8 cellular contexts compared by ENCODE assay signal in the genomic region with DNA sequence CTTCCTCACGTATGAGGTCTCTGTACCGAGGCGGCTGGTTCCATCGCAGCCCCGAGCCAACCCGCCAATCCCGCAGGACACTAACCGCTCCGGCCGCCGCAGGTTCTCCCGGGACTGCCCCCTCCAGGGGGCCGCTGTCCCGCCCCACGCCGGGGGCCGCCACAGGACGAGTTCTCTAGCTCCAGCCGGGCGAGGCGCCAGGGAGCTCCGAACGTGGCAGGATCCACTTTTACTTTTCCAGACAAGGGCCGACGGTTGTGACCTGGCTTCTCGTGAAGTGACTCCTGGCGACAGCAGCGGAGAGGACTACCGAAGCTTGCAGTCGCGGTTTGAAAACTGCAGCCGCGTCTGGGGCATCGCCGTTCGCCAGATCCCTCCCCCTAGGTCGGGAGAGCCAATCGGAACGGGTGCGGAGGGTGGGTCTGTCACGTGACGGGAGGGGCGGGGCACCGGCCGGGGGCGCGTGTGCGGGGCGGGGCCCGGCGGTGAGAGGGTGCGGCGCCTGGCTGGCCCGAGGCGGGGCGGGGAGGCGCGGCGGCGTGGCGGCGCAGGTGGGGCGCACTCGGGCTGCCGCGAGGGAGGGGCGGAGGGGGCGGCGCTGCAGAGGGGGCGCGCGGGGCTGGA. TPM values are rescaled to one million over a fixed set of nuclear protein-coding genes. Genes with fewer than 3 reads are reported as not detected.
A peak's percentile ranks its signal among the peaks of the same experiment; 100 is the strongest.
DNase-seq lines count a peak whose midpoint lies in the region; ATAC-seq and TF ChIP-seq lines count a peak whose summit lies in the region.

A gene (minus strand): TSS at position 331 of the 624 bp plus-strand sequence. CDS start 8,195 bp downstream, outside the sequence.

- 0% methylated on average over 7 of the region's 72 CpGs for WGBS in esophagus muscularis mucosa

- H3K4me3 ChIP-seq in Panc1 (ENCODE audit: low read depth in 2 of 2, low read length in 2 of 2) (peak within 1 kb of the TSS; percentile 86 to 96), esophagus muscularis mucosa (peak within 1 kb of the TSS; percentile 68 to 94 (median 84)), muscle layer of duodenum (ENCODE audit: low read depth in 1 of 2, low read length in 2 of 2) (peak within 1 kb of the TSS; percentile 83 to 97)

- peak; percentile 68 for DNase-seq in DMS114 treated with DMSO at 0.1 percent for 48 hours (lab: John Stamatoyannopoulos, UW; ENCODE audit: unreplicated experiment)
- peak; percentile 67 for DNase-seq in Panc1 (ENCODE audit: low read depth, low spot score)
- DNase-seq in activated T-cell treated with anti-CD3 and anti-CD28 coated beads, Interleukin-2, amount 50 U/mL, for 4 hours = peak; percentile 97
- peak; percentile 98 for DNase-seq in esophagus muscularis mucosa (ENCODE audit: extremely low spot score)
- DNase-seq in stimulated activated CD8-positive, alpha-beta memory T cell treated with anti-CD3 and anti-CD28 coated beads, Interleukin-7, amount 100 ng/mL, for 24 hours (ENCODE audit: low read depth) = peak; percentile 95

- TF ChIP-seq POLR2A in esophagus muscularis mucosa (IDR thresholded peaks at IDR 0.05; ENCODE audit: low read depth) = peak; percentile 50

- H3K36me3 Mint-ChIP-seq in IgD-negative memory B cell = peaks cover 7% of the 10 kb centered on the region
- H3K36me3 Mint-ChIP-seq in activated T-cell treated with anti-CD3 and anti-CD28 coated beads, Interleukin-2, amount 50 U/mL, for 4 hours (ENCODE audit: insufficient read depth) = peaks cover 24% of the 10 kb centered on the region

- H3K36me3 ChIP-seq in Panc1 (ENCODE audit: control insufficient read depth, insufficient read depth, low read length) = peaks cover 6% of the 10 kb centered on the region; the same call in 1 of the 2 replicates
- H3K36me3 ChIP-seq in esophagus muscularis mucosa = no peaks in the 10 kb centered on the region
- no peaks in the 10 kb centered on the region for H3K36me3 ChIP-seq in muscle layer of duodenum (ENCODE audit: control insufficient read depth in 1 of 2, insufficient read depth in 2 of 2, low read length in 2 of 2)

- intact Hi-C loops in Panc1 (cut with micrococcal nuclease; ENCODE audit: unreplicated experiment) = no loop called here
- intact Hi-C loops in esophagus muscularis mucosa (cut with DNase I) = no loop called here

- H3K9me3 Mint-ChIP-seq in IgD-negative memory B cell = no peaks in the 10 kb centered on the region
- H3K9me3 Mint-ChIP-seq in activated T-cell treated with anti-CD3 and anti-CD28 coated beads, Interleukin-2, amount 50 U/mL, for 4 hours = no peaks in the 10 kb centered on the region

- no TSS peak for BruUV-seq in Panc1 (replicated peaks; lab: Mats Ljungman, UMichigan)

- peak; percentile 14; the same call in 1 of the 2 replicates for TF ChIP-seq CTCF in Panc1 (IDR thresholded peaks at IDR 0.05)
- no peak for TF ChIP-seq CTCF in esophagus muscularis mucosa (IDR thresholded peaks at IDR 0.05)

- H3K9me3 ChIP-seq in Panc1 (ENCODE audit: control insufficient read depth, insufficient read depth, low read depth, low read length) (no peaks in the 10 kb centered on the region), esophagus muscularis mucosa (no peaks in the 10 kb centered on the region), muscle layer of duodenum (ENCODE audit: control insufficient read depth in 1 of 2, low read length in 2 of 2) (no peaks in the 10 kb centered on the region)

- peaks cover 28 to 35% (median 30%) of the 10 kb centered on the region in 3 donors for H3K4me1 Mint-ChIP-seq in IgD-negative memory B cell
- H3K4me1 Mint-ChIP-seq in activated T-cell treated with anti-CD3 and anti-CD28 coated beads, Interleukin-2, amount 50 U/mL, for 4 hours (ENCODE audit: low read depth) = peaks cover 44% of the 10 kb centered on the region

- POLR2A ChIA-PET in Panc1 (lab: Charles Lee) = interaction anchor here (0.6 kb wide), 1 partner anchor 64 kb away, joined by 10 read pairs; no protein-coding TSS in a partner anchor

- H3K27ac ChIP-seq in Panc1 (ENCODE audit: low read length) (peak within 1 kb of the TSS; percentile 89), esophagus muscularis mucosa (replicated peaks in 1 of 4) (peak within 1 kb of the TSS; percentile 68 to 82 (median 80)), muscle layer of duodenum (ENCODE audit: low read length) (peak within 1 kb of the TSS; percentile 93)

- peak within 1 kb of the TSS; percentile 97 to 99 (median 98) for H3K27ac Mint-ChIP-seq in IgD-negative memory B cell

- peak within 1 kb of the TSS; percentile 98 to 99 (median 99) for H3K4me3 Mint-ChIP-seq in IgD-negative memory B cell
- H3K4me3 Mint-ChIP-seq in activated T-cell treated with anti-CD3 and anti-CD28 coated beads, Interleukin-2, amount 50 U/mL, for 4 hours = peak within 1 kb of the TSS; percentile 98

- ATAC-seq in GM21528 (IDR thresholded peaks at IDR 0.05; ENCODE audit: low FRiP score, unreplicated experiment) (peak; percentile 54), Panc1 (peak; percentile 92)
- peak; percentile 78 for ATAC-seq in activated T-cell treated with anti-CD3 and anti-CD28 coated beads, Interleukin-2, amount 50 U/mL, for 4 hours

- CTCF ChIA-PET in Panc1 (lab: Charles Lee) = interaction anchor here (1.2 kb wide), 1 partner anchor 93 kb away, joined by 3 read pairs; no protein-coding TSS in a partner anchor

- no peaks in the 10 kb centered on the region for H3K27me3 Mint-ChIP-seq in IgD-negative memory B cell
- no peaks in the 10 kb centered on the region for H3K27me3 Mint-ChIP-seq in activated T-cell treated with anti-CD3 and anti-CD28 coated beads, Interleukin-2, amount 50 U/mL, for 4 hours (ENCODE audit: low read depth)

- TF ChIP-seq EP300 in esophagus muscularis mucosa (IDR thresholded peaks at IDR 0.05) = no peak

- in situ Hi-C loops in Panc1 (cut with HindIII; ENCODE audit: low pct_unique_long_range_greater_than_20kb, low sequenced_read_pairs) = no loop called here

- H3K27me3 ChIP-seq in Panc1 (ENCODE audit: control insufficient read depth, insufficient read depth, low read length) (no peaks in the 10 kb centered on the region), esophagus muscularis mucosa (no peaks in the 10 kb centered on the region), muscle layer of duodenum (ENCODE audit: low read depth, low read length) (no peaks in the 10 kb centered on the region)

- H3K4me1 ChIP-seq in Panc1 (ENCODE audit: control insufficient read depth, insufficient read depth, low read length) = peaks cover 26% of the 10 kb centered on the region
- peaks cover 0 to 28% (median 14%) of the 10 kb centered on the region in 4 donors for H3K4me1 ChIP-seq in esophagus muscularis mucosa
- peaks cover 4 to 5% of the 10 kb centered on the region in 2 donors for H3K4me1 ChIP-seq in muscle layer of duodenum (ENCODE audit: control insufficient read depth in 1 of 2, insufficient read depth in 2 of 2, low read length in 2 of 2)

RNA-seq across cellular contexts. Expression of the gene that starts here (rescaled TPM):
- 71.9 TPM for polyA plus RNA-seq in IgD-negative memory B cell
- total RNA-seq in Panc1 (2021; ENCODE audit: unreplicated experiment) (19.3 TPM), esophagus muscularis mucosa (10 to 100 TPM in 1 of 4 donors, 1 to 10 TPM in 3; 6.9 to 24.2 (median 9.4) TPM)
- polyA plus RNA-seq in Panc1 (2012; ENCODE audit: insufficient read length) = 3.5 TPM
- total RNA-seq in activated T-cell treated with anti-CD3 and anti-CD28 coated beads, Interleukin-2, amount 50 U/mL, for 4 hours = 100 to 1,000 TPM; 107 to 166 (median 129) TPM

Comparison
In these comparisons a context has a peak if more than half of its experiments do, and no peak if none do; other contexts are left out.
1. Peak in every context shown above with its lines: DNase-seq, ATAC-seq, H3K4me3 ChIP-seq and H3K27ac ChIP-seq.